Comparison of ENCODE assay signal across 8 cellular contexts in the genomic region with DNA sequence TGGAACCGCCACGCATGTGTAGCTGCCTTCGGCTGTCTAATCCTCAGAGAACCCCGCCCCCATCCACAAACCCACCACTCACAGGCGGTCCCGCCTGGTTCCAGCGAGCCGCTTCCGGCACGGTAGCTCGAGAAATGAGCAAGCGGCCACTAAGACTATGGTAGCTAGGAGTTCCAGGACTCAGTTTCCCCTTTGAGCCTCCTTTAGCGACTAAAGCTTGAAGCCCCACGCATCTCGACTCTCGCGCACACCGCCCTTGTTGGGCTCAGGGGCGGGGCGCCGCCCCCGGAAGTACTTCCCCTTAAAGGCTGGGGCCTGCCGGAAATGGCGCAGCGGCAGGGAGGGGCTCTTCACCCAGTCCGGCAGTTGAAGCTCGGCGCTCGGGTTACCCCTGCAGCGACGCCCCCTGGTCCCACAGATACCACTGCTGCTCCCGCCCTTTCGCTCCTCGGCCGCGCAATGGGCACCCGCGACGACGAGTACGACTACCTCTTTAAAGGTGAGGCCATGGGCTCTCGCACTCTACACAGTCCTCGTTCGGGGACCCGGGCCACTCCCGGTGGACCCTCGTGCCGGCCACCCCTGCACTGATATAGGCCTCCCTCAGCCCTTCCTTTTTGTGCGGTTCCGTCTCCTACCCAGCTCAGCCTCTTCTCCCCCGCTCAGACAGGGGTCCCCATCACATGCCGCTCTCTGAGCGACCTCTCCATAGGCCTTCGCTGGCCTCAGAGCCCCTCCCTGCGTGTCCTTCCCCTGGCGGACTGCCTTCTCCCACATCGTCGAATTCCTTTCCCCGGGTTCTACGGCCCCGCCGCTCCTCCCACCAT. TPM values are rescaled to one million over a fixed set of nuclear protein-coding genes. Genes with fewer than 3 reads are reported as not detected.
A peak's percentile ranks its signal among the peaks of the same experiment; 100 is the strongest.
DNase-seq lines count a peak whose midpoint lies in the region; ATAC-seq and TF ChIP-seq lines count a peak whose summit lies in the region.

A gene (plus strand): TSS at position 365 of the 827 bp plus-strand sequence. CDS start 95 bp downstream, at position 460.

- H3K4me3 ChIP-seq in SK-N-SH (ENCODE audit: low read depth in 2 of 2, low read length in 1 of 2), result peak within 1 kb of the TSS; percentile 80 to 97
- peak within 1 kb of the TSS; percentile 66 to 95 for H3K4me3 ChIP-seq in testis

- peaks cover 50% of the 10 kb centered on the region for H3K79me2 ChIP-seq in SK-N-SH (ENCODE audit: insufficient read depth)

- peak; percentile 88 for DNase-seq in GM10266 (ENCODE audit: extremely low spot score)
- peak; percentile 95 for DNase-seq in NCI-H1048 (lab: John Stamatoyannopoulos, UW)
- DNase-seq in SK-N-SH, result peak; percentile 95
- DNase-seq in glomerular endothelial cell (ENCODE audit: extremely low read depth, low read depth, low spot score), result no peak
- peak; percentile 83 for DNase-seq in omental fat pad (ENCODE audit: low spot score)
- peak; percentile 98 for DNase-seq in testis

- POLR2A ChIA-PET in SK-N-SH (lab: Yijun Ruan, JAX), result interaction anchor here (0.6 to 2.4 kb wide), 13 partner anchors 12 to 840 kb away, joined by 3 to 15 read pairs (median 3); a partner anchor contains a TSS

- peak within 1 kb of the TSS; percentile 95 for H3K9ac ChIP-seq in SK-N-SH

- peaks cover 36% of the 10 kb centered on the region for H3K4me1 Mint-ChIP-seq in activated naive CD4-positive, alpha-beta T cell treated with anti-CD3 and anti-CD28 coated beads, Interleukin-2, amount 50 U/mL, for 24 hours

- TF ChIP-seq EP300 in SK-N-SH (IDR thresholded peaks at IDR 0.05; ENCODE audit: borderline replicate concordance in 1 of 2, low read depth in 1 of 2, low read length in 1 of 2), result peak in 1 of 2 experiments; percentile 22; a peak in 1 of 4 replicates

- H3K4me2 ChIP-seq in SK-N-SH, result peak within 1 kb of the TSS; percentile 97

- peaks cover 13% of the 10 kb centered on the region for H3F3A ChIP-seq in SK-N-SH (replicated peaks; ENCODE audit: insufficient read depth)

- H4K20me1 ChIP-seq in SK-N-SH (ENCODE audit: insufficient read depth), result peaks cover 27% of the 10 kb centered on the region

- no peaks in the 10 kb centered on the region for H3K27me3 Mint-ChIP-seq in activated naive CD4-positive, alpha-beta T cell treated with anti-CD3 and anti-CD28 coated beads, Interleukin-2, amount 50 U/mL, for 24 hours

- peak within 1 kb of the TSS; percentile 99 for H3K4me3 Mint-ChIP-seq in activated naive CD4-positive, alpha-beta T cell treated with anti-CD3 and anti-CD28 coated beads, Interleukin-2, amount 50 U/mL, for 24 hours

- peak within 1 kb of the TSS; percentile 91 to 93 for H3K27ac ChIP-seq in SK-N-SH (ENCODE audit: low read depth in 2 of 2, low read length in 1 of 2)
- H3K27ac ChIP-seq in testis, result peak within 1 kb of the TSS; percentile 92 to 97

- TF ChIP-seq CTCF in GM10266 (IDR thresholded peaks at IDR 0.05; ENCODE audit: control insufficient read depth, insufficient read depth, low read depth, missing control alignments) (peak; percentile 55), SK-N-SH (IDR thresholded peaks at IDR 0.05) (peak; percentile 45), omental fat pad (IDR thresholded peaks at IDR 0.05) (no peak), testis (IDR thresholded peaks at IDR 0.05) (no peak)

- peak within 1 kb of the TSS; percentile 99 for H3K27ac Mint-ChIP-seq in activated naive CD4-positive, alpha-beta T cell treated with anti-CD3 and anti-CD28 coated beads, Interleukin-2, amount 50 U/mL, for 24 hours

- no peaks in the 10 kb centered on the region for H3K9me3 Mint-ChIP-seq in activated naive CD4-positive, alpha-beta T cell treated with anti-CD3 and anti-CD28 coated beads, Interleukin-2, amount 50 U/mL, for 24 hours

- WGBS in SK-N-SH (ENCODE audit: low lambda C conversion rate), result under 1% methylated on average over 45 of the region's 62 CpGs
- WGBS in testis, 2 donors, result 0 to 3% methylated on average over 22 to 61 of the region's 62 CpGs

- H3K27me3 ChIP-seq in SK-N-SH (ENCODE audit: insufficient read depth) (no peaks in the 10 kb centered on the region), testis (no peaks in the 10 kb centered on the region)

- CTCF ChIA-PET in SK-N-SH (lab: Yijun Ruan, JAX), result interaction anchor here (0.6 to 5.0 kb wide), 20 partner anchors 10 to 1697 kb away, joined by 3 to 23 read pairs (median 3); a partner anchor contains a TSS

- H3K36me3 Mint-ChIP-seq in activated naive CD4-positive, alpha-beta T cell treated with anti-CD3 and anti-CD28 coated beads, Interleukin-2, amount 50 U/mL, for 24 hours, result peaks cover 3% of the 10 kb centered on the region

- peak; percentile 93 for TF ChIP-seq POLR2A in testis (IDR thresholded peaks at IDR 0.05)

- peak within 1 kb of the TSS; percentile 93; the same call in 1 of the 2 replicates for H2AFZ ChIP-seq in SK-N-SH (ENCODE audit: low read depth)

- H3K9me3 ChIP-seq in SK-N-SH, result no peaks in the 10 kb centered on the region
- no peaks in the 10 kb centered on the region for H3K9me3 ChIP-seq in testis

- intact Hi-C loops in testis (cut with DNase I; ENCODE audit: low total_unique reads), result no loop called here

- ATAC-seq in HG02588 (IDR thresholded peaks at IDR 0.05; ENCODE audit: unreplicated experiment) (peak; percentile 85), omental fat pad (ENCODE audit: low FRiP score) (peak; percentile 97)

- H3K9me2 ChIP-seq in SK-N-SH, result no peaks in the 10 kb centered on the region

- peaks cover 0 to 5% of the 10 kb centered on the region in 2 experiments; a peak in 2 of 4 replicates for H3K4me1 ChIP-seq in SK-N-SH (ENCODE audit: control insufficient read depth in 1 of 2, insufficient read depth in 2 of 2, low read depth in 1 of 2, low read length in 1 of 2)
- H3K4me1 ChIP-seq in testis, result peaks cover 5% of the 10 kb centered on the region

- peak; percentile 27; the same call in 1 of the 2 replicates for TF ChIP-seq RAD21 in SK-N-SH (IDR thresholded peaks at IDR 0.05; ENCODE audit: low read length)

- H3K36me3 ChIP-seq in SK-N-SH (replicated peaks in 1 of 2; ENCODE audit: control insufficient read depth in 1 of 2, insufficient read depth in 2 of 2, low read length in 1 of 2) (peaks cover 0 to under 1% of the 10 kb centered on the region in 2 experiments), testis (ENCODE audit: low read depth, missing control alignments) (no peaks in the 10 kb centered on the region)

TF ChIP-seq in SK-N-SH, 30 proteins besides CTCF, POLR2A, EP300 and RAD21 (continues in another document):
- peak; percentile 87 for TF ChIP-seq TAF1 (IDR thresholded peaks at IDR 0.05; ENCODE audit: borderline replicate concordance, low read depth, low read length)
- TF ChIP-seq RCOR1 (IDR thresholded peaks at IDR 0.05; ENCODE audit: low read length), result no peak
- TF ChIP-seq, protein P1, sequence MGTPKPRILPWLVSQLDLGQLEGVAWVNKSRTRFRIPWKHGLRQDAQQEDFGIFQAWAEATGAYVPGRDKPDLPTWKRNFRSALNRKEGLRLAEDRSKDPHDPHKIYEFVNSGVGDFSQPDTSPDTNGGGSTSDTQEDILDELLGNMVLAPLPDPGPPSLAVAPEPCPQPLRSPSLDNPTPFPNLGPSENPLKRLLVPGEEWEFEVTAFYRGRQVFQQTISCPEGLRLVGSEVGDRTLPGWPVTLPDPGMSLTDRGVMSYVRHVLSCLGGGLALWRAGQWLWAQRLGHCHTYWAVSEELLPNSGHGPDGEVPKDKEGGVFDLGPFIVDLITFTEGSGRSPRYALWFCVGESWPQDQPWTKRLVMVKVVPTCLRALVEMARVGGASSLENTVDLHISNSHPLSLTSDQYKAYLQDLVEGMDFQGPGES (IDR thresholded peaks at IDR 0.05; ENCODE audit: low read depth, low read length), result no peak
- peak; percentile 61 for TF ChIP-seq CHD2 (IDR thresholded peaks at IDR 0.05; ENCODE audit: low read length, partially characterized antibody)
- TF ChIP-seq TCF12 (IDR thresholded peaks at IDR 0.05), result no peak; the same call in 1 of the 2 replicates
- TF ChIP-seq, protein P2, sequence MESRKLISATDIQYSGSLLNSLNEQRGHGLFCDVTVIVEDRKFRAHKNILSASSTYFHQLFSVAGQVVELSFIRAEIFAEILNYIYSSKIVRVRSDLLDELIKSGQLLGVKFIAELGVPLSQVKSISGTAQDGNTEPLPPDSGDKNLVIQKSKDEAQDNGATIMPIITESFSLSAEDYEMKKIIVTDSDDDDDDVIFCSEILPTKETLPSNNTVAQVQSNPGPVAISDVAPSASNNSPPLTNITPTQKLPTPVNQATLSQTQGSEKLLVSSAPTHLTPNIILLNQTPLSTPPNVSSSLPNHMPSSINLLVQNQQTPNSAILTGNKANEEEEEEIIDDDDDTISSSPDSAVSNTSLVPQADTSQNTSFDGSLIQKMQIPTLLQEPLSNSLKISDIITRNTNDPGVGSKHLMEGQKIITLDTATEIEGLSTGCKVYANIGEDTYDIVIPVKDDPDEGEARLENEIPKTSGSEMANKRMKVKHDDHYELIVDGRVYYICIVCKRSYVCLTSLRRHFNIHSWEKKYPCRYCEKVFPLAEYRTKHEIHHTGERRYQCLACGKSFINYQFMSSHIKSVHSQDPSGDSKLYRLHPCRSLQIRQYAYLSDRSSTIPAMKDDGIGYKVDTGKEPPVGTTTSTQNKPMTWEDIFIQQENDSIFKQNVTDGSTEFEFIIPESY (IDR thresholded peaks at IDR 0.05; ENCODE audit: borderline replicate concordance, low read depth), result no peak

RNA-seq across cellular contexts. Expression of the gene that starts here (rescaled TPM):
- 293 and 352 TPM in 2 replicates for polyA plus RNA-seq in SK-N-SH (2012; rRNA removed)
- polyA plus RNA-seq in SK-N-SH (2012; cell fraction: cytosol; rRNA removed), result 463 and 510 TPM in 2 replicates
- polyA plus RNA-seq in SK-N-SH (2012; cell fraction: nucleus; rRNA removed), result 125 and 166 TPM in 2 replicates
- total RNA-seq in glomerular endothelial cell, result 393 and 545 TPM in 2 replicates
- 100 to 1,000 TPM; 142 to 191 (median 158) TPM for total RNA-seq in omental fat pad
- 100 to 1,000 TPM; 221 to 307 TPM for total RNA-seq in testis
- 546 TPM for polyA plus RNA-seq in testis (ENCODE audit: insufficient read depth, low read depth, low replicate concordance)

Comparison
In these comparisons a context has a peak if more than half of its experiments do, and no peak if none do; other contexts are left out.
1. CTCF ChIP-seq: peak in GM10266 (single experiment) and SK-N-SH (single experiment); none in omental fat pad (0 of 3) and testis (0 of 3).